Comparison of ENCODE assay signal across 22 cellular contexts in genomic region chr2:121832992-121833732, GRCh38.
DNase-seq lines count a peak whose midpoint lies in the region; ATAC-seq, FAIRE-seq and TF ChIP-seq lines count a peak whose summit lies in the region.
"Had no signal": no experiment of that assay in that cellular context is flagged by ENCODE, and none has a peak within 500 bp of the region (broad histone marks: within the 10 kb centered on the region; RNA-seq: fewer than 3 reads in every experiment).

No MANE protein-coding gene starts in this region.

- H3K9me3 ChIP-seq in OCI-LY3 (ENCODE audit: insufficient read depth, low read length) = no peaks in the 10 kb centered on the region
- H3K9me3 ChIP-seq in heart right ventricle = no peaks in the 10 kb centered on the region
- no peaks in the 10 kb centered on the region for H3K9me3 ChIP-seq in small intestine (ENCODE audit: control insufficient read depth, low read depth)
- H3K9me3 ChIP-seq: Caco-2, HAP-1, SK-N-SH had no signal

- FAIRE-seq in small intestine (lab: Jason Lieb, UNC) = no peak
- FAIRE-seq: G401.6, HTR-8/SVneo had no signal

- H3K4me1 ChIP-seq in GM23338 (ENCODE audit: insufficient read depth) (peaks cover 5% of the 10 kb centered on the region; the same call in 1 of the 2 replicates), OCI-LY3 (ENCODE audit: low read length) (peaks cover 22% of the 10 kb centered on the region), heart right ventricle (peaks cover 0 to 16% (median 6%) of the 10 kb centered on the region in 9 donors), small intestine (ENCODE audit: control insufficient read depth in 2 of 2, insufficient read depth in 1 of 2, low read depth in 1 of 2, low read length in 1 of 2) (no peaks in the 10 kb centered on the region)
- H3K4me1 ChIP-seq: Caco-2, HAP-1 had no signal

- TF ChIP-seq CTCF in GM23338 (conservative IDR thresholded peaks at IDR 0.05; ENCODE audit: low read depth in 2 of 2) = no peak
- TF ChIP-seq CTCF in OCI-LY3 (IDR thresholded peaks at IDR 0.05; ENCODE audit: low read depth, low read length) = no peak
- no peak for TF ChIP-seq CTCF in heart right ventricle (IDR thresholded peaks at IDR 0.05)
- no peak for TF ChIP-seq CTCF in type B pancreatic cell (conservative IDR thresholded peaks at IDR 0.05)

- H3K36me3 ChIP-seq in GM23338 (ENCODE audit: insufficient read depth) (no peaks in the 10 kb centered on the region), OCI-LY3 (replicated peaks; ENCODE audit: low read depth, low read length) (no peaks in the 10 kb centered on the region), heart right ventricle (no peaks in the 10 kb centered on the region), small intestine (ENCODE audit: control insufficient read depth in 2 of 2, insufficient read depth in 2 of 2, low read length in 2 of 2) (no peaks in the 10 kb centered on the region)
- H3K36me3 ChIP-seq: HAP-1 had no signal

- H3K27ac Mint-ChIP-seq in GM23338 (no peak overlapping the region), type B pancreatic cell (no peak overlapping the region)
- H3K27ac Mint-ChIP-seq: CD4-positive, alpha-beta memory T cell had no signal

- H3K27me3 Mint-ChIP-seq in GM23338 (ENCODE audit: insufficient read depth, low read depth, poor library complexity) (peaks cover 2% of the 10 kb centered on the region), type B pancreatic cell (peaks cover 20% of the 10 kb centered on the region)

- intact Hi-C loops in heart right ventricle (cut with DNase I) = loop anchor here in 1 of 10 donors (10.0 kb wide), 1 partner anchor 142 kb away; no protein-coding TSS in a partner anchor

- no peaks in the 10 kb centered on the region for H3K9me2 ChIP-seq in GM23338 (ENCODE audit: insufficient read depth)
- H3K9me2 ChIP-seq: SK-N-SH had no signal

- H2AFZ ChIP-seq in GM23338 (peak overlapping the region; percentile 66; the same call in 1 of the 2 replicates), OCI-LY3 (ENCODE audit: low read depth, low read length) (no peak overlapping the region)

- peaks cover 3% of the 10 kb centered on the region; the same call in 1 of the 3 replicates for H3K36me3 Mint-ChIP-seq in GM23338 (ENCODE audit: low read depth)
- H3K36me3 Mint-ChIP-seq in type B pancreatic cell = no peaks in the 10 kb centered on the region
- H3K36me3 Mint-ChIP-seq: CD4-positive, alpha-beta memory T cell had no signal

- DNase-seq in GM23338 (ENCODE audit: low spot score) (no peak), heart right ventricle (no peak), type B pancreatic cell (ENCODE audit: extremely low spot score, unreplicated experiment) (no peak), erythroblast (lab: John Stamatoyannopoulos, UW) (no peak), small intestine (no peak)
- DNase-seq: Caco-2; CD4-positive, alpha-beta memory T cell; DMS153; NCI-H1105 treated with DMSO at 0.1 percent for 48 hours; NCI-H2081; NCI-H2171; NCI-H345; NCI-H524 treated with DMSO at 0.1 percent for 48 hours; PC-3; SHP77 treated with DMSO at 0.1 percent for 48 hours; SK-N-SH had no signal

- H3K4me1 Mint-ChIP-seq in GM23338 (peaks cover 5% of the 10 kb centered on the region; the same call in 2 of the 3 replicates), type B pancreatic cell (ENCODE audit: unreplicated experiment) (peaks cover 18% of the 10 kb centered on the region)
- H3K4me1 Mint-ChIP-seq: CD4-positive, alpha-beta memory T cell had no signal

- H4K20me1 ChIP-seq in GM23338 (replicated peaks; ENCODE audit: insufficient read depth) = no peaks in the 10 kb centered on the region
- H4K20me1 ChIP-seq in OCI-LY3 (ENCODE audit: insufficient read depth, low read length) = no peaks in the 10 kb centered on the region

- TF ChIP-seq POLR2A in erythroblast (IDR thresholded peaks at IDR 0.05; ENCODE audit: low read length) = no peak

- H3K4me3 Mint-ChIP-seq in GM23338 = no peak overlapping the region
- H3K4me3 Mint-ChIP-seq in type B pancreatic cell = peak overlapping the region; percentile 1
- H3K4me3 Mint-ChIP-seq: CD4-positive, alpha-beta memory T cell had no signal

- H3K4me2 ChIP-seq in GM23338 (no peak overlapping the region), OCI-LY3 (ENCODE audit: low read length) (peak overlapping the region; percentile 44)
- H3K4me2 ChIP-seq: KMS-11, SK-N-SH had no signal

- H3K4me3 ChIP-seq in GM23338 (no peak overlapping the region), OCI-LY3 (ENCODE audit: low read length) (0 out of 2 replicates have a peak overlapping the region, but pooled peaks have one; percentile 11), heart right ventricle (no peak overlapping the region), small intestine (ENCODE audit: low read depth in 1 of 2, low read length in 2 of 2) (no peak overlapping the region)
- H3K4me3 ChIP-seq: HAP-1 had no signal

- no peaks in the 10 kb centered on the region for H3F3A ChIP-seq in GM23338 (replicated peaks; ENCODE audit: low read depth)

- no peak for ATAC-seq in GM23338
- peak in 1 of 8 donors; percentile 17 for ATAC-seq in heart right ventricle
- no peak for ATAC-seq in GM18502 (IDR thresholded peaks at IDR 0.05; ENCODE audit: poor library complexity, unreplicated experiment)
- ATAC-seq: PC-3 had no signal

- H3K79me2 ChIP-seq in GM23338 (replicated peaks; ENCODE audit: insufficient read depth) (no peaks in the 10 kb centered on the region), OCI-LY3 (ENCODE audit: low read length) (no peaks in the 10 kb centered on the region)

- H3K27me3 ChIP-seq in GM23338 (ENCODE audit: insufficient read depth) = no peaks in the 10 kb centered on the region
- H3K27me3 ChIP-seq in OCI-LY3 (ENCODE audit: low read depth, low read length) = peaks cover 15% of the 10 kb centered on the region
- H3K27me3 ChIP-seq in heart right ventricle = peaks cover 0 to 11% (median 0%) of the 10 kb centered on the region in 7 donors
- no peaks in the 10 kb centered on the region for H3K27me3 ChIP-seq in small intestine (ENCODE audit: control insufficient read depth in 2 of 2, insufficient read depth in 2 of 2, low read length in 2 of 2)

- 77 to 86% methylated on average over 7 of the region's 7 CpGs for WGBS in heart right ventricle, 2 donors
- 77 to 80% (median 79%) methylated on average over 7 of the region's 7 CpGs for WGBS in small intestine, 3 donors

- no peak overlapping the region for H3K27ac ChIP-seq in GM23338 (ENCODE audit: low read depth)
- no peak overlapping the region for H3K27ac ChIP-seq in OCI-LY3 (ENCODE audit: low read length)
- H3K27ac ChIP-seq in heart right ventricle = peak overlapping the region in 8 of 10 donors; percentile 23 to 78 (median 68)
- no peak overlapping the region for H3K27ac ChIP-seq in small intestine (ENCODE audit: low read depth in 1 of 2, low read length in 1 of 2)
- H3K27ac ChIP-seq: KMS-11 had no signal

- no peak overlapping the region for H3K9ac ChIP-seq in OCI-LY3 (ENCODE audit: low read length)
- H3K9ac ChIP-seq: KMS-11, SK-N-SH had no signal

- H3K9me3 Mint-ChIP-seq in GM23338 = peaks cover 14% of the 10 kb centered on the region
- H3K9me3 Mint-ChIP-seq in type B pancreatic cell = peaks cover 7% of the 10 kb centered on the region
- H3K9me3 Mint-ChIP-seq: CD4-positive, alpha-beta memory T cell had no signal

TF ChIP-seq in GM23338, 12 proteins besides CTCF, POLR2A, EP300 and RAD21:
- TF ChIP-seq REST (IDR thresholded peaks at IDR 0.05; ENCODE audit: unreplicated experiment) (no peak), STAT1 (IDR thresholded peaks at IDR 0.05; ENCODE audit: unreplicated experiment) (no peak), CREB1 (CRISPR knock-in tag; IDR thresholded peaks at IDR 0.05; ENCODE audit: low read depth) (no peak), EZH2phosphoT487 (IDR thresholded peaks at IDR 0.05; ENCODE audit: unreplicated experiment) (no peak), ZNF331 (CRISPR knock-in tag; IDR thresholded peaks at IDR 0.05; ENCODE audit: low read depth) (no peak)

Comparison
In these comparisons a context has a peak if more than half of its experiments do, and no peak if none do; other contexts are left out.
1. H3K27ac ChIP-seq: peak in heart right ventricle (8 of 10); none in GM23338 (single experiment), OCI-LY3 (single experiment) and small intestine (0 of 2).